Comparison of ENCODE assay signal across 1 cellular context in the genomic region with DNA sequence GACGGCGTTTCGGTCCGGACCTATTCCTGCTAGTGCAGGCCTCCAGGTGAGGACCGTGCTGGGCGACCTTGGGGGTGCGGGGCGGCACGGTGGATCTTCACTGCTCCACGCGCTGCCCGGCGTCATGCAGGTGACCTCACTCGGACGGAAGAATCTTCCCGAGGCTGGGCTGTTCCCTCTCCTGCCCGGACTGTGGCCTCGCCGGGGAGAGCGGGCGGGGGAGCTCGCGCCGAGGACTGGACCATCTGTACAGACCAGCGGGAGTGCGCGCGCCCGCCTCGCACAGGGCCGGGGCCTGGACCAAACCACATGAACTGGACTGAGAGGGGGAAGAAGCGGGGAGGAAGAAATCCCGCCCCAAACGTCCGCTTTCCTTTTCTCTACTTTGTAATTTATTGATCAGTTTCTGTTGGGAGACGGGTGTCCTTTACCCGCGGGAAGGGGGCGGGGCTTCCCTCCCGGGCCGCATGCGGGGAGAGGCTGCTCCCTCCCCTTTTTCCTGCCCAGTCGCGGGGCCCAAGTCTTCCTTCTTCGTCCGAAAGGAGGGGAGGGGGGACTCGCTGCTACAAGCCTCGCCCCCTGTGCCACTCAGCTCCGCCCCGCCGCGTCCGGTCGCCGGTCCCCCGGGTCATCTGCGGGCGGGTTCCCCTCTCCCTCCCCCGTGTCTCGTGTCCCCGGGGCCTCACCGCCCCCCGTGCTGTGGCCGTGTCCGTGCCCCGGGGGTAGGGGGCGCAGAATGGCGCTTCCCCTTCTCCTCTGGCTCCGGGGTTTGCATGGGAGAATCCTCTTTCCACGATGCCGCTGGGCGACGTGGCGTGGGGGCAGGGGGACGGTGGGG.
A peak's percentile ranks its signal among the peaks of the same experiment; 100 is the strongest.
TF ChIP-seq lines count a peak whose summit lies in the region.

No MANE protein-coding gene starts in this region.

TF ChIP-seq in HepG2, 621 proteins besides CTCF, POLR2A, EP300 and RAD21 (continued from another document and continues in another):
- TF ChIP-seq POLR2G (IDR thresholded peaks at IDR 0.05; ENCODE audit: low read depth, low read length) (peak; percentile 75), ATRX (CRISPR knock-in tag; IDR thresholded peaks at IDR 0.05; ENCODE audit: borderline replicate concordance) (no peak), ETV6 (CRISPR knock-in tag; conservative IDR thresholded peaks at IDR 0.05) (no peak), TBL1XR1 (IDR thresholded peaks at IDR 0.05; ENCODE audit: borderline replicate concordance, low read length, partially characterized antibody) (no peak), ZSCAN31 (CRISPR knock-in tag; IDR thresholded peaks at IDR 0.05; ENCODE audit: low read depth) (peak; percentile 74; the same call in 1 of the 2 replicates), ZNF484 (CRISPR knock-in tag; IDR thresholded peaks at IDR 0.05; ENCODE audit: borderline replicate concordance, low read depth) (no peak), ARNT2 (CRISPR knock-in tag; IDR thresholded peaks at IDR 0.05; ENCODE audit: low read depth) (no peak), AHR (CRISPR knock-in tag; IDR thresholded peaks at IDR 0.05) (no peak), SUZ12 (IDR thresholded peaks at IDR 0.05; ENCODE audit: low read depth, low read length) (no peak), ZNF329 (CRISPR knock-in tag; IDR thresholded peaks at IDR 0.05; ENCODE audit: low read depth) (peak; percentile 86; the same call in 1 of the 2 replicates), TMF1 (CRISPR knock-in tag; IDR thresholded peaks at IDR 0.05; ENCODE audit: low read depth) (no peak), ZNF383 (CRISPR knock-in tag; IDR thresholded peaks at IDR 0.05; ENCODE audit: borderline replicate concordance) (0 out of 2 replicates have a peak, but pooled peaks have one; percentile 28), THAP11 (CRISPR knock-in tag; IDR thresholded peaks at IDR 0.05) (peak; percentile 79), ZNF629 (CRISPR knock-in tag; conservative IDR thresholded peaks at IDR 0.05) (no peak; the same call in 1 of the 2 replicates), FOXA1 (IDR thresholded peaks at IDR 0.05) (no peak), FOXA1 (CRISPR knock-in tag; IDR thresholded peaks at IDR 0.05) (no peak), ZMAT3 (CRISPR knock-in tag; conservative IDR thresholded peaks at IDR 0.05) (no peak; the same call in none of the 2 replicates), ZNF660 (CRISPR knock-in tag; IDR thresholded peaks at IDR 0.05; ENCODE audit: borderline replicate concordance, low read depth) (no peak), ZNF451 (CRISPR knock-in tag; IDR thresholded peaks at IDR 0.05) (no peak; the same call in 1 of the 2 replicates), GTF3A (CRISPR knock-in tag; conservative IDR thresholded peaks at IDR 0.05) (peak; percentile 69; the same call in 1 of the 2 replicates), JUN (CRISPR knock-in tag; IDR thresholded peaks at IDR 0.05) (0 out of 2 replicates have a peak, but pooled peaks have one; percentile 48), ZFY (CRISPR knock-in tag; IDR thresholded peaks at IDR 0.05) (peak; percentile 68), MYNN (CRISPR knock-in tag; IDR thresholded peaks at IDR 0.05; ENCODE audit: low read depth) (no peak), ZNF720 (CRISPR knock-in tag; IDR thresholded peaks at IDR 0.05) (no peak)
- TF ChIP-seq, protein P1, sequence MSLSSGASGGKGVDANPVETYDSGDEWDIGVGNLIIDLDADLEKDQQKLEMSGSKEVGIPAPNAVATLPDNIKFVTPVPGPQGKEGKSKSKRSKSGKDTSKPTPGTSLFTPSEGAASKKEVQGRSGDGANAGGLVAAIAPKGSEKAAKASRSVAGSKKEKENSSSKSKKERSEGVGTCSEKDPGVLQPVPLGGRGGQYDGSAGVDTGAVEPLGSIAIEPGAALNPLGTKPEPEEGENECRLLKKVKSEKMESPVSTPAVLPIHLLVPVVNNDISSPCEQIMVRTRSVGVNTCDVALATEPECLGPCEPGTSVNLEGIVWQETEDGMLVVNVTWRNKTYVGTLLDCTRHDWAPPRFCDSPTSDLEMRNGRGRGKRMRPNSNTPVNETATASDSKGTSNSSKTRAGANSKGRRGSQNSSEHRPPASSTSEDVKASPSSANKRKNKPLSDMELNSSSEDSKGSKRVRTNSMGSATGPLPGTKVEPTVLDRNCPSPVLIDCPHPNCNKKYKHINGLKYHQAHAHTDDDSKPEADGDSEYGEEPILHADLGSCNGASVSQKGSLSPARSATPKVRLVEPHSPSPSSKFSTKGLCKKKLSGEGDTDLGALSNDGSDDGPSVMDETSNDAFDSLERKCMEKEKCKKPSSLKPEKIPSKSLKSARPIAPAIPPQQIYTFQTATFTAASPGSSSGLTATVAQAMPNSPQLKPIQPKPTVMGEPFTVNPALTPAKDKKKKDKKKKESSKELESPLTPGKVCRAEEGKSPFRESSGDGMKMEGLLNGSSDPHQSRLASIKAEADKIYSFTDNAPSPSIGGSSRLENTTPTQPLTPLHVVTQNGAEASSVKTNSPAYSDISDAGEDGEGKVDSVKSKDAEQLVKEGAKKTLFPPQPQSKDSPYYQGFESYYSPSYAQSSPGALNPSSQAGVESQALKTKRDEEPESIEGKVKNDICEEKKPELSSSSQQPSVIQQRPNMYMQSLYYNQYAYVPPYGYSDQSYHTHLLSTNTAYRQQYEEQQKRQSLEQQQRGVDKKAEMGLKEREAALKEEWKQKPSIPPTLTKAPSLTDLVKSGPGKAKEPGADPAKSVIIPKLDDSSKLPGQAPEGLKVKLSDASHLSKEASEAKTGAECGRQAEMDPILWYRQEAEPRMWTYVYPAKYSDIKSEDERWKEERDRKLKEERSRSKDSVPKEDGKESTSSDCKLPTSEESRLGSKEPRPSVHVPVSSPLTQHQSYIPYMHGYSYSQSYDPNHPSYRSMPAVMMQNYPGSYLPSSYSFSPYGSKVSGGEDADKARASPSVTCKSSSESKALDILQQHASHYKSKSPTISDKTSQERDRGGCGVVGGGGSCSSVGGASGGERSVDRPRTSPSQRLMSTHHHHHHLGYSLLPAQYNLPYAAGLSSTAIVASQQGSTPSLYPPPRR (CRISPR knock-in tag; IDR thresholded peaks at IDR 0.05; ENCODE audit: borderline replicate concordance) = no peak
- TF ChIP-seq, protein P2, sequence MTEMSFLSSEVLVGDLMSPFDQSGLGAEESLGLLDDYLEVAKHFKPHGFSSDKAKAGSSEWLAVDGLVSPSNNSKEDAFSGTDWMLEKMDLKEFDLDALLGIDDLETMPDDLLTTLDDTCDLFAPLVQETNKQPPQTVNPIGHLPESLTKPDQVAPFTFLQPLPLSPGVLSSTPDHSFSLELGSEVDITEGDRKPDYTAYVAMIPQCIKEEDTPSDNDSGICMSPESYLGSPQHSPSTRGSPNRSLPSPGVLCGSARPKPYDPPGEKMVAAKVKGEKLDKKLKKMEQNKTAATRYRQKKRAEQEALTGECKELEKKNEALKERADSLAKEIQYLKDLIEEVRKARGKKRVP (CRISPR knock-in tag; IDR thresholded peaks at IDR 0.05) = no peak; a peak in 1 of 4 replicates
- TF ChIP-seq, protein P3, sequence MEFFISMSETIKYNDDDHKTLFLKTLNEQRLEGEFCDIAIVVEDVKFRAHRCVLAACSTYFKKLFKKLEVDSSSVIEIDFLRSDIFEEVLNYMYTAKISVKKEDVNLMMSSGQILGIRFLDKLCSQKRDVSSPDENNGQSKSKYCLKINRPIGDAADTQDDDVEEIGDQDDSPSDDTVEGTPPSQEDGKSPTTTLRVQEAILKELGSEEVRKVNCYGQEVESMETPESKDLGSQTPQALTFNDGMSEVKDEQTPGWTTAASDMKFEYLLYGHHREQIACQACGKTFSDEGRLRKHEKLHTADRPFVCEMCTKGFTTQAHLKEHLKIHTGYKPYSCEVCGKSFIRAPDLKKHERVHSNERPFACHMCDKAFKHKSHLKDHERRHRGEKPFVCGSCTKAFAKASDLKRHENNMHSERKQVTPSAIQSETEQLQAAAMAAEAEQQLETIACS (CRISPR knock-in tag; IDR thresholded peaks at IDR 0.05) = peak; percentile 89
- TF ChIP-seq, protein P4, sequence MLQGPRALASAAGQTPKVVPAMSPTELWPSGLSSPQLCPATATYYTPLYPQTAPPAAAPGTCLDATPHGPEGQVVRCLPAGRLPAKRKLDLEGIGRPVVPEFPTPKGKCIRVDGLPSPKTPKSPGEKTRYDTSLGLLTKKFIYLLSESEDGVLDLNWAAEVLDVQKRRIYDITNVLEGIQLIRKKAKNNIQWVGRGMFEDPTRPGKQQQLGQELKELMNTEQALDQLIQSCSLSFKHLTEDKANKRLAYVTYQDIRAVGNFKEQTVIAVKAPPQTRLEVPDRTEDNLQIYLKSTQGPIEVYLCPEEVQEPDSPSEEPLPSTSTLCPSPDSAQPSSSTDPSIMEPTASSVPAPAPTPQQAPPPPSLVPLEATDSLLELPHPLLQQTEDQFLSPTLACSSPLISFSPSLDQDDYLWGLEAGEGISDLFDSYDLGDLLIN (CRISPR knock-in tag; IDR thresholded peaks at IDR 0.05; ENCODE audit: borderline replicate concordance) = peak; percentile 80; the same call in 1 of the 2 replicates
- TF ChIP-seq, protein P5, sequence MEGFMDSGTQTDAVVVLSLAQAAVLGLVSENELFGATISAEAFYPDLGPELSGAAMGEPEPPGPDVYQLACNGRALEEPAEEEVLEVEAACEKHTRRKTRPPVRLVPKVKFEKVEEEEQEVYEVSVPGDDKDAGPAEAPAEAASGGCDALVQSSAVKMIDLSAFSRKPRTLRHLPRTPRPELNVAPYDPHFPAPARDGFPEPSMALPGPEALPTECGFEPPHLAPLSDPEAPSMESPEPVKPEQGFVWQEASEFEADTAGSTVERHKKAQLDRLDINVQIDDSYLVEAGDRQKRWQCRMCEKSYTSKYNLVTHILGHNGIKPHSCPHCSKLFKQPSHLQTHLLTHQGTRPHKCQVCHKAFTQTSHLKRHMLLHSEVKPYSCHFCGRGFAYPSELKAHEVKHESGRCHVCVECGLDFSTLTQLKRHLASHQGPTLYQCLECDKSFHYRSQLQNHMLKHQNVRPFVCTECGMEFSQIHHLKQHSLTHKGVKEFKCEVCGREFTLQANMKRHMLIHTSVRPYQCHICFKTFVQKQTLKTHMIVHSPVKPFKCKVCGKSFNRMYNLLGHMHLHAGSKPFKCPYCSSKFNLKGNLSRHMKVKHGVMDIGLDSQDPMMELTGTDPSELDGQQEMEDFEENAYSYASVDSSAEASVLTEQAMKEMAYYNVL (CRISPR knock-in tag; IDR thresholded peaks at IDR 0.05; ENCODE audit: borderline replicate concordance) = no peak
- TF ChIP-seq, protein P6, sequence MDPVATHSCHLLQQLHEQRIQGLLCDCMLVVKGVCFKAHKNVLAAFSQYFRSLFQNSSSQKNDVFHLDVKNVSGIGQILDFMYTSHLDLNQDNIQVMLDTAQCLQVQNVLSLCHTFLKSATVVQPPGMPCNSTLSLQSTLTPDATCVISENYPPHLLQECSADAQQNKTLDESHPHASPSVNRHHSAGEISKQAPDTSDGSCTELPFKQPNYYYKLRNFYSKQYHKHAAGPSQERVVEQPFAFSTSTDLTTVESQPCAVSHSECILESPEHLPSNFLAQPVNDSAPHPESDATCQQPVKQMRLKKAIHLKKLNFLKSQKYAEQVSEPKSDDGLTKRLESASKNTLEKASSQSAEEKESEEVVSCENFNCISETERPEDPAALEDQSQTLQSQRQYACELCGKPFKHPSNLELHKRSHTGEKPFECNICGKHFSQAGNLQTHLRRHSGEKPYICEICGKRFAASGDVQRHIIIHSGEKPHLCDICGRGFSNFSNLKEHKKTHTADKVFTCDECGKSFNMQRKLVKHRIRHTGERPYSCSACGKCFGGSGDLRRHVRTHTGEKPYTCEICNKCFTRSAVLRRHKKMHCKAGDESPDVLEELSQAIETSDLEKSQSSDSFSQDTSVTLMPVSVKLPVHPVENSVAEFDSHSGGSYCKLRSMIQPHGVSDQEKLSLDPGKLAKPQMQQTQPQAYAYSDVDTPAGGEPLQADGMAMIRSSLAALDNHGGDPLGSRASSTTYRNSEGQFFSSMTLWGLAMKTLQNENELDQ (CRISPR knock-in tag; IDR thresholded peaks at IDR 0.05; ENCODE audit: borderline replicate concordance) = no peak
- TF ChIP-seq, protein P7, sequence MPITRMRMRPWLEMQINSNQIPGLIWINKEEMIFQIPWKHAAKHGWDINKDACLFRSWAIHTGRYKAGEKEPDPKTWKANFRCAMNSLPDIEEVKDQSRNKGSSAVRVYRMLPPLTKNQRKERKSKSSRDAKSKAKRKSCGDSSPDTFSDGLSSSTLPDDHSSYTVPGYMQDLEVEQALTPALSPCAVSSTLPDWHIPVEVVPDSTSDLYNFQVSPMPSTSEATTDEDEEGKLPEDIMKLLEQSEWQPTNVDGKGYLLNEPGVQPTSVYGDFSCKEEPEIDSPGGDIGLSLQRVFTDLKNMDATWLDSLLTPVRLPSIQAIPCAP (CRISPR knock-in tag; IDR thresholded peaks at IDR 0.05; ENCODE audit: low read depth) = 0 out of 2 replicates have a peak, but pooled peaks have one; percentile 76
- TF ChIP-seq, protein P8, sequence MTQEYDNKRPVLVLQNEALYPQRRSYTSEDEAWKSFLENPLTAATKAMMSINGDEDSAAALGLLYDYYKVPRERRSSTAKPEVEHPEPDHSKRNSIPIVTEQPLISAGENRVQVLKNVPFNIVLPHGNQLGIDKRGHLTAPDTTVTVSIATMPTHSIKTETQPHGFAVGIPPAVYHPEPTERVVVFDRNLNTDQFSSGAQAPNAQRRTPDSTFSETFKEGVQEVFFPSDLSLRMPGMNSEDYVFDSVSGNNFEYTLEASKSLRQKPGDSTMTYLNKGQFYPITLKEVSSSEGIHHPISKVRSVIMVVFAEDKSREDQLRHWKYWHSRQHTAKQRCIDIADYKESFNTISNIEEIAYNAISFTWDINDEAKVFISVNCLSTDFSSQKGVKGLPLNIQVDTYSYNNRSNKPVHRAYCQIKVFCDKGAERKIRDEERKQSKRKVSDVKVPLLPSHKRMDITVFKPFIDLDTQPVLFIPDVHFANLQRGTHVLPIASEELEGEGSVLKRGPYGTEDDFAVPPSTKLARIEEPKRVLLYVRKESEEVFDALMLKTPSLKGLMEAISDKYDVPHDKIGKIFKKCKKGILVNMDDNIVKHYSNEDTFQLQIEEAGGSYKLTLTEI (CRISPR knock-in tag; conservative IDR thresholded peaks at IDR 0.05) = no peak
- TF ChIP-seq, protein P9, sequence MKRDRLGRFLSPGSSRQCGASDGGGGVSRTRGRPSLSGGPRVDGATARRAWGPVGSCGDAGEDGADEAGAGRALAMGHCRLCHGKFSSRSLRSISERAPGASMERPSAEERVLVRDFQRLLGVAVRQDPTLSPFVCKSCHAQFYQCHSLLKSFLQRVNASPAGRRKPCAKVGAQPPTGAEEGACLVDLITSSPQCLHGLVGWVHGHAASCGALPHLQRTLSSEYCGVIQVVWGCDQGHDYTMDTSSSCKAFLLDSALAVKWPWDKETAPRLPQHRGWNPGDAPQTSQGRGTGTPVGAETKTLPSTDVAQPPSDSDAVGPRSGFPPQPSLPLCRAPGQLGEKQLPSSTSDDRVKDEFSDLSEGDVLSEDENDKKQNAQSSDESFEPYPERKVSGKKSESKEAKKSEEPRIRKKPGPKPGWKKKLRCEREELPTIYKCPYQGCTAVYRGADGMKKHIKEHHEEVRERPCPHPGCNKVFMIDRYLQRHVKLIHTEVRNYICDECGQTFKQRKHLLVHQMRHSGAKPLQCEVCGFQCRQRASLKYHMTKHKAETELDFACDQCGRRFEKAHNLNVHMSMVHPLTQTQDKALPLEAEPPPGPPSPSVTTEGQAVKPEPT (CRISPR knock-in tag; IDR thresholded peaks at IDR 0.05; ENCODE audit: low read depth) = no peak
- TF ChIP-seq, protein P10, sequence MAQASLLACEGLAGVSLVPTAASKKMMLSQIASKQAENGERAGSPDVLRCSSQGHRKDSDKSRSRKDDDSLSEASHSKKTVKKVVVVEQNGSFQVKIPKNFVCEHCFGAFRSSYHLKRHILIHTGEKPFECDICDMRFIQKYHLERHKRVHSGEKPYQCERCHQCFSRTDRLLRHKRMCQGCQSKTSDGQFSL (CRISPR knock-in tag; IDR thresholded peaks at IDR 0.05) = no peak; the same call in 1 of the 2 replicates
- TF ChIP-seq, protein P11, sequence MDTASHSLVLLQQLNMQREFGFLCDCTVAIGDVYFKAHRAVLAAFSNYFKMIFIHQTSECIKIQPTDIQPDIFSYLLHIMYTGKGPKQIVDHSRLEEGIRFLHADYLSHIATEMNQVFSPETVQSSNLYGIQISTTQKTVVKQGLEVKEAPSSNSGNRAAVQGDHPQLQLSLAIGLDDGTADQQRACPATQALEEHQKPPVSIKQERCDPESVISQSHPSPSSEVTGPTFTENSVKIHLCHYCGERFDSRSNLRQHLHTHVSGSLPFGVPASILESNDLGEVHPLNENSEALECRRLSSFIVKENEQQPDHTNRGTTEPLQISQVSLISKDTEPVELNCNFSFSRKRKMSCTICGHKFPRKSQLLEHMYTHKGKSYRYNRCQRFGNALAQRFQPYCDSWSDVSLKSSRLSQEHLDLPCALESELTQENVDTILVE (CRISPR knock-in tag; IDR thresholded peaks at IDR 0.05) = peak; percentile 76; the same call in 1 of the 2 replicates
